In genomic region chr10:30977385-30977784, GRCh38 we compare ENCODE assay signal across 28 cellular contexts. TPM values are rescaled to one million over a fixed set of nuclear protein-coding genes. Genes with fewer than 3 reads are reported as not detected.
DNase-seq lines count a peak whose midpoint lies in the region; ATAC-seq, FAIRE-seq and TF ChIP-seq lines count a peak whose summit lies in the region.
"Had no signal": no experiment of that assay in that cellular context is flagged by ENCODE, and none has a peak within 500 bp of the region (broad histone marks: within the 10 kb centered on the region; RNA-seq: fewer than 3 reads in every experiment).

No MANE protein-coding gene starts in this region.

- WGBS in IMR-90 (ENCODE audit: extremely low coverage in 2 of 2, insufficient read length in 1 of 2), 2 experiments, result no CpG with 5 or more reads among the region's 8 CpGs
- WGBS in K562 (ENCODE audit: insufficient coverage, low coverage, missing lambda C conversion rate), result 5% methylated on average over 8 of the region's 8 CpGs
- WGBS in trophoblast cell (ENCODE audit: extremely low coverage, insufficient coverage, insufficient read length), result no CpG with 5 or more reads among the region's 8 CpGs

- no peaks in the 10 kb centered on the region for H3K9me3 ChIP-seq in IMR-90 (ENCODE audit: control insufficient read depth, insufficient read depth, low read length)
- no peaks in the 10 kb centered on the region for H3K9me3 ChIP-seq in K562 (replicated peaks; ENCODE audit: control insufficient read depth, insufficient read depth, low read depth, low read length)
- no peaks in the 10 kb centered on the region for H3K9me3 ChIP-seq in trophoblast cell (ENCODE audit: insufficient read depth, low read depth, low read length)

- H4K5ac ChIP-seq in IMR-90 (ENCODE audit: low read depth, low read length), result no peak overlapping the region

- H2AFZ ChIP-seq in IMR-90 (replicated peaks; ENCODE audit: low read length, poor library complexity), result no peak overlapping the region
- peak overlapping the region; percentile 8; the same call in 1 of the 2 replicates for H2AFZ ChIP-seq in K562 (ENCODE audit: low read depth, low read length)
- no peak overlapping the region for H2AFZ ChIP-seq in trophoblast cell (ENCODE audit: insufficient read depth, low read length, poor library complexity)

- H2AK9ac ChIP-seq in IMR-90 (replicated peaks; ENCODE audit: low read depth, low read length, poor library complexity), result no peak overlapping the region

- no peak overlapping the region for H2BK20ac ChIP-seq in IMR-90 (ENCODE audit: low read depth, low read length)

- H3K14ac ChIP-seq in IMR-90 (replicated peaks; ENCODE audit: low read depth, low read length) (no peak overlapping the region), trophoblast cell (ENCODE audit: low read length) (no peak overlapping the region)

- H3K4me1 Mint-ChIP-seq in Calu3 (ENCODE audit: low read depth, unreplicated experiment) (peaks cover 36% of the 10 kb centered on the region), MCF 10A (ENCODE audit: insufficient read depth, unreplicated experiment) (peaks cover 25% of the 10 kb centered on the region)
- H3K4me1 Mint-ChIP-seq: CD4-positive, alpha-beta memory T cell had no signal

- dilution Hi-C loops in IMR-90 (cut with HindIII; ENCODE audit: low sequenced_read_pairs, unreplicated experiment), result no loop called here

- no peaks in the 10 kb centered on the region for H3K27me3 Mint-ChIP-seq in Calu3 (ENCODE audit: unreplicated experiment)
- H3K27me3 Mint-ChIP-seq in MCF 10A (ENCODE audit: insufficient read depth, unreplicated experiment), result no peaks in the 10 kb centered on the region
- H3K27me3 Mint-ChIP-seq: CD4-positive, alpha-beta memory T cell had no signal

- TF ChIP-seq EP300 in K562 (IDR thresholded peaks at IDR 0.05; ENCODE audit: low read length), result no peak

- H3K4me3 ChIP-seq in IMR-90 (ENCODE audit: insufficient read depth, low read depth, low read length) (no peak overlapping the region), K562 (no peak overlapping the region), trophoblast cell (ENCODE audit: low read depth, low read length) (no peak overlapping the region)
- H3K4me3 ChIP-seq: BLaER1 treated with 17β-estradiol and CSF1 and Interleukin-3, amounts not matched to agents 10 nM and 100 nM; SJSA1 had no signal

- H3K36me3 ChIP-seq in IMR-90 (ENCODE audit: control insufficient read depth, insufficient read depth, low read length) (no peaks in the 10 kb centered on the region), K562 (ENCODE audit: control insufficient read depth, insufficient read depth, low read length) (no peaks in the 10 kb centered on the region), trophoblast cell (ENCODE audit: control insufficient read depth in 1 of 2, insufficient read depth in 2 of 2, low read length in 2 of 2) (no peaks in the 10 kb centered on the region)
- H3K36me3 ChIP-seq: SJSA1 had no signal

- H3K4me2 ChIP-seq in IMR-90 (ENCODE audit: low read depth, low read length), result no peak overlapping the region
- no peak overlapping the region for H3K4me2 ChIP-seq in K562 (ENCODE audit: insufficient read depth, low read length)
- no peak overlapping the region for H3K4me2 ChIP-seq in trophoblast cell (ENCODE audit: low read length)
- H3K4me2 ChIP-seq: BLaER1 treated with 17β-estradiol and CSF1 and Interleukin-3, amounts not matched to agents 10 nM and 100 nM had no signal

- no peak for TF ChIP-seq POLR2A in IMR-90 (IDR thresholded peaks at IDR 0.05; ENCODE audit: low read depth, low read length)
- no peak for TF ChIP-seq POLR2A in K562 (conservative IDR thresholded peaks at IDR 0.05)

- CTCF ChIA-PET in Calu3 (lab: Charles Lee) (interaction anchor here (1.6 kb wide), 1 partner anchor 14 kb away, joined by 3 read pairs; no protein-coding TSS in a partner anchor), IMR-90 (lab: Yijun Ruan, JAX) (interaction anchor here (0.6 kb wide), 1 partner anchor 278 kb away, joined by 7 read pairs; no protein-coding TSS in a partner anchor), K562 (lab: Yijun Ruan, JAX; ENCODE audit: low intra/inter-chr PET ratio) (no interaction called here), MCF 10A (lab: Yijun Ruan, JAX) (no interaction called here)

- no peak overlapping the region for H2BK5ac ChIP-seq in IMR-90 (ENCODE audit: low read depth, low read length, poor library complexity, severe bottlenecking)
- no peak overlapping the region for H2BK5ac ChIP-seq in trophoblast cell (ENCODE audit: low read depth, low read length, poor library complexity)

- H2BK12ac ChIP-seq in trophoblast cell (ENCODE audit: low read length), result no peak overlapping the region

- BruUV-seq in Calu3 (replicated peaks; lab: Mats Ljungman, UMichigan) (no TSS peak), IMR-90 (replicated peaks; lab: Mats Ljungman, UMichigan) (no TSS peak), K562 (replicated peaks; lab: Mats Ljungman, UMichigan) (no TSS peak), MCF 10A (replicated peaks; lab: Mats Ljungman, UMichigan) (no TSS peak)

- no peaks in the 10 kb centered on the region for H3K36me3 Mint-ChIP-seq in Calu3 (ENCODE audit: insufficient read depth, unreplicated experiment)
- no peaks in the 10 kb centered on the region for H3K36me3 Mint-ChIP-seq in MCF 10A (ENCODE audit: insufficient read depth, unreplicated experiment)

- FAIRE-seq in K562 (lab: Jason Lieb, UNC), result no peak
- FAIRE-seq: GM18507, H54, HepG2 had no signal

- H4K8ac ChIP-seq in IMR-90 (ENCODE audit: low read depth in 2 of 2, low read length in 2 of 2), result 0 out of 4 replicates have a peak overlapping the region, but pooled peaks of 1 of the 2 experiments have one; percentile 13
- no peak overlapping the region for H4K8ac ChIP-seq in trophoblast cell (ENCODE audit: low read depth, low read length)

- H3K23ac ChIP-seq in IMR-90 (ENCODE audit: low read depth, low read length) (no peak overlapping the region), trophoblast cell (ENCODE audit: low read length) (no peak overlapping the region)

- H3K27ac ChIP-seq in IMR-90 (ENCODE audit: insufficient read depth, low read length), result no peak overlapping the region
- H3K27ac ChIP-seq in K562 (ENCODE audit: extremely low read depth, low read depth, low read length), result no peak overlapping the region
- no peak overlapping the region for H3K27ac ChIP-seq in trophoblast cell (ENCODE audit: low read depth, low read length)
- H3K27ac ChIP-seq: BLaER1 treated with 17β-estradiol and CSF1 and Interleukin-3, amounts not matched to agents 10 nM and 100 nM; SJSA1 had no signal

- no peaks in the 10 kb centered on the region for H3K79me2 ChIP-seq in K562 (ENCODE audit: control insufficient read depth, insufficient read depth, low read length)
- H3K79me2 ChIP-seq in trophoblast cell (ENCODE audit: control insufficient read depth, insufficient read depth, low read length, poor library complexity), result no peaks in the 10 kb centered on the region

- H2AK5ac ChIP-seq in IMR-90 (ENCODE audit: low read depth, low read length) (no peak overlapping the region), trophoblast cell (ENCODE audit: low read length) (peak overlapping the region; percentile 46)

- H3K4me1 ChIP-seq in IMR-90 (ENCODE audit: control insufficient read depth, insufficient read depth, low read length), result peaks cover 5% of the 10 kb centered on the region
- no peaks in the 10 kb centered on the region for H3K4me1 ChIP-seq in K562 (replicated peaks in 1 of 2; ENCODE audit: control insufficient read depth in 2 of 2, insufficient read depth in 2 of 2, low read length in 2 of 2)
- peaks cover 0 to 3% of the 10 kb centered on the region in 2 experiments for H3K4me1 ChIP-seq in trophoblast cell (ENCODE audit: control insufficient read depth in 1 of 2, insufficient read depth in 2 of 2, low read length in 2 of 2)
- H3K4me1 ChIP-seq: Caco-2, SJSA1 had no signal

- TF ChIP-seq CTCF in Calu3 (IDR thresholded peaks at IDR 0.05; ENCODE audit: unreplicated experiment), result no peak
- TF ChIP-seq CTCF in IMR-90 (conservative IDR thresholded peaks at IDR 0.05; ENCODE audit: low read depth, low read length), result no peak
- no peak for TF ChIP-seq CTCF in K562 (IDR thresholded peaks at IDR 0.05 in 2 of 3, conservative IDR thresholded peaks at IDR 0.05 in 1 of 3; ENCODE audit: insufficient read depth in 2 of 3, low read depth in 1 of 3, low read length in 3 of 3)
- no peak for TF ChIP-seq CTCF in MCF 10A (IDR thresholded peaks at IDR 0.05; ENCODE audit: unreplicated experiment)

- intact Hi-C loops in Calu3 (cut with micrococcal nuclease; ENCODE audit: unreplicated experiment), result no loop called here
- intact Hi-C loops in IMR-90 (cut with micrococcal nuclease), result no loop called here
- intact Hi-C loops in K562 (cut with micrococcal nuclease), result no loop called here
- intact Hi-C loops in MCF 10A (cut with micrococcal nuclease), result no loop called here

- H3K79me1 ChIP-seq in IMR-90 (ENCODE audit: low read depth in 1 of 2, low read length in 2 of 2) (peaks cover 0 to 14% of the 10 kb centered on the region in 2 experiments; a peak in 2 of 4 replicates), trophoblast cell (ENCODE audit: low read length) (no peaks in the 10 kb centered on the region)

- H2BK15ac ChIP-seq in IMR-90 (ENCODE audit: low read depth, low read length), result no peak overlapping the region

- POLR2A ChIA-PET in IMR-90 (lab: Charles Lee; ENCODE audit: unreplicated experiment), result no interaction called here
- POLR2A ChIA-PET in K562 (lab: Yijun Ruan, JAX), result no interaction called here
- POLR2A ChIA-PET in MCF 10A (lab: Yijun Ruan, JAX), result interaction anchor here (1.4 kb wide), 1 partner anchor 55 kb away, joined by 3 read pairs; the partner anchor contains the start of gene ZNF438

- no peak overlapping the region for H3K56ac ChIP-seq in IMR-90 (ENCODE audit: extremely low read depth, insufficient read depth, low read length)

- no peak overlapping the region for H3K9ac ChIP-seq in IMR-90 (ENCODE audit: low read depth, low read length)
- H3K9ac ChIP-seq in K562 (ENCODE audit: insufficient read depth in 1 of 2, low read depth in 2 of 2, low read length in 2 of 2), result no peak overlapping the region
- H3K9ac ChIP-seq in trophoblast cell (ENCODE audit: low read length), result no peak overlapping the region
- H3K9ac ChIP-seq: BLaER1 treated with 17β-estradiol and CSF1 and Interleukin-3, amounts not matched to agents 10 nM and 100 nM had no signal

- in situ Hi-C loops in IMR-90 (cut with MboI; ENCODE audit: low sequenced_read_pairs) (no loop called here), K562 (cut with MboI) (no loop called here)

- peak overlapping the region; percentile 14 for H3K4me3 Mint-ChIP-seq in Calu3 (ENCODE audit: low read depth, unreplicated experiment)
- no peak overlapping the region for H3K4me3 Mint-ChIP-seq in MCF 10A (ENCODE audit: unreplicated experiment)
- H3K4me3 Mint-ChIP-seq: CD4-positive, alpha-beta memory T cell; HFFc6 had no signal

- TF ChIP-seq RAD21 in IMR-90 (IDR thresholded peaks at IDR 0.05; ENCODE audit: low read length) (no peak), K562 (CRISPR knock-in tag; conservative IDR thresholded peaks at IDR 0.05 in 1 of 2, IDR thresholded peaks at IDR 0.05 in 1 of 2) (no peak)

- no peaks in the 10 kb centered on the region for H4K20me1 ChIP-seq in IMR-90 (ENCODE audit: insufficient read depth, low read length)
- H4K20me1 ChIP-seq in K562 (replicated peaks; ENCODE audit: control insufficient read depth, insufficient read depth, low read length), result no peaks in the 10 kb centered on the region
- H4K20me1 ChIP-seq: BLaER1 treated with 17β-estradiol and CSF1 and Interleukin-3, amounts not matched to agents 10 nM and 100 nM had no signal

- H4K12ac ChIP-seq in trophoblast cell (ENCODE audit: low read depth, low read length), result peak overlapping the region; percentile 43

- H3K9me1 ChIP-seq in IMR-90 (ENCODE audit: insufficient read depth, low read length) (peaks cover 9% of the 10 kb centered on the region; the same call in 1 of the 2 replicates), K562 (ENCODE audit: control insufficient read depth, insufficient read depth, low read length) (no peaks in the 10 kb centered on the region)

- ATAC-seq in IMR-90 (ENCODE audit: low read depth) (no peak), K562 (no peak), GM21786 (IDR thresholded peaks at IDR 0.05; ENCODE audit: unreplicated experiment) (no peak)
- ATAC-seq: HepG2, Panc1 had no signal

- H4K91ac ChIP-seq in IMR-90 (ENCODE audit: insufficient read depth, low read depth, low read length) (no peak overlapping the region; the same call in 1 of the 2 replicates), trophoblast cell (ENCODE audit: low read depth, low read length) (no peak overlapping the region)

- H3K27ac Mint-ChIP-seq in Calu3 (ENCODE audit: unreplicated experiment) (peak overlapping the region; percentile 39), MCF 10A (ENCODE audit: low read depth, unreplicated experiment) (no peak overlapping the region)
- H3K27ac Mint-ChIP-seq: CD4-positive, alpha-beta memory T cell; HFFc6 had no signal

- H3K18ac ChIP-seq in IMR-90 (ENCODE audit: low read depth, low read length) (no peak overlapping the region), trophoblast cell (ENCODE audit: low read length) (no peak overlapping the region)

- no peak overlapping the region for H2BK120ac ChIP-seq in IMR-90 (ENCODE audit: low read depth, low read length)
- peak overlapping the region; percentile 22 for H2BK120ac ChIP-seq in trophoblast cell (ENCODE audit: insufficient read depth, low read length, poor library complexity)

- H3K27me3 ChIP-seq in IMR-90 (ENCODE audit: control insufficient read depth, insufficient read depth, low read length) (no peaks in the 10 kb centered on the region), K562 (ENCODE audit: control insufficient read depth in 2 of 2, insufficient read depth in 2 of 2, low read length in 2 of 2) (no peaks in the 10 kb centered on the region), trophoblast cell (ENCODE audit: insufficient read depth, low read length) (no peaks in the 10 kb centered on the region)
- H3K27me3 ChIP-seq: BLaER1 treated with 17β-estradiol and CSF1 and Interleukin-3, amounts not matched to agents 10 nM and 100 nM; SJSA1 had no signal

- DNase-seq in Calu3, result no peak
- DNase-seq in IMR-90, result peak; percentile 47
- no peak for DNase-seq in K562 (ENCODE audit: extremely low read depth in 1 of 4, low spot score in 3 of 4)
- no peak for DNase-seq in trophoblast cell
- no peak for DNase-seq in MCF 10A (ENCODE audit: unreplicated experiment)
- no peak for DNase-seq in cerebellar nuclear complex (lab: John Stamatoyannopoulos, UW)
- DNase-seq: 8988T; Caco-2; CD4-positive, alpha-beta memory T cell; DMS153; GDM1; HFFc6; KG1; MV-4-11; NCI-H1105 treated with DMSO at 0.1 percent for 48 hours; NCI-H2029 treated with DMSO at 0.1 percent for 48 hours; NCI-H2171; NCI-H345; NCI-H524; NCI-H774; NK-92 treated with Interleukin-12 subunit alpha and Interleukin-12 subunit beta, amount 100 ng/mL, for 24 hours had no signal

- H3K4ac ChIP-seq in IMR-90 (ENCODE audit: low read depth, low read length), result no peak overlapping the region
- H3K4ac ChIP-seq in trophoblast cell (ENCODE audit: low read depth, low read length), result no peak overlapping the region

- H3K9me3 Mint-ChIP-seq in Calu3 (ENCODE audit: low read depth, unreplicated experiment), result peaks cover 7% of the 10 kb centered on the region
- no peaks in the 10 kb centered on the region for H3K9me3 Mint-ChIP-seq in MCF 10A (ENCODE audit: unreplicated experiment)

RNA-seq across cellular contexts. Expression of gene ZNF438, which starts 54.3 kb away (rescaled TPM):
- total RNA-seq in Calu3 (2022), result 4.0 and 4.3 TPM in 2 replicates
- total RNA-seq in IMR-90 (2012; rRNA removed), result 2.8 and 2.9 TPM in 2 replicates
- 1.8 TPM in 2 replicates for polyA plus RNA-seq in IMR-90 (2012; rRNA removed)
- 0.75 and 0.88 TPM in 2 replicates for polyA plus RNA-seq in IMR-90 (2012; cell fraction: cytosol; rRNA removed)
- 1.1 and 4.6 TPM in 2 replicates for polyA plus RNA-seq in IMR-90 (2012; cell fraction: nucleus; rRNA removed; ENCODE audit: low replicate concordance)
- 0.46 and 1.2 TPM in 2 replicates for total RNA-seq in K562 (2011; cell fraction: chromatin; rRNA removed; ENCODE audit: low replicate concordance)
- total RNA-seq in K562 (2011; cell fraction: nucleolus; rRNA removed), result 0.17 and 0.79 TPM in 2 replicates
- total RNA-seq in K562 (2011; cell fraction: nucleoplasm; rRNA removed), result 0.61 and 1.0 TPM in 2 replicates
- total RNA-seq in K562 (2014; rRNA removed), result 0.91 and 1.0 TPM in 2 replicates
- total RNA-seq in K562 (2014; rRNA removed; fragmentation: Illumina TruSeq; extraction: Trizol), result 1.1 and 1.2 TPM in 2 replicates
- total RNA-seq in K562 (2015; rRNA removed; fragmentation: Illumina TruSeq; extraction: Trizol), result 0.98 and 1.3 TPM in 2 replicates
- total RNA-seq in K562 (2021), result 0.91 and 1.2 TPM in 2 replicates
- 0.49 and 0.85 TPM in 2 replicates for polyA plus RNA-seq in K562 (2011; rRNA removed)
- polyA plus RNA-seq in K562 (2011; cell fraction: cytosol; rRNA removed), result 0.28 and 0.51 TPM in 2 replicates
- 0.48 and 0.82 TPM in 2 replicates for polyA plus RNA-seq in K562 (2011; cell fraction: nucleus; rRNA removed)
- polyA plus RNA-seq in K562 (2012), result 0.85 and 1.0 TPM in 2 replicates
- 1.3 and 1.5 TPM in 2 replicates for polyA plus RNA-seq in K562 (2014; fragmentation: Illumina TruSeq; extraction: Trizol)
- 1 to 10 TPM in 1 of 2 experiments, under 1 TPM in 1; 0.45 to 1.0 TPM for polyA plus RNA-seq in K562 (2014; fragmentation: Nextera tagmentation; extraction: Ambion mirVana)
- 0.64 and 2.0 TPM in 2 replicates for polyA plus RNA-seq in K562 (2014; rRNA removed)
- 0.98 and 1.1 TPM in 2 replicates for polyA minus RNA-seq in K562 (2011; rRNA and poly(A)+ RNA removed)
- 0.36 and 0.67 TPM in 2 replicates for polyA minus RNA-seq in K562 (2011; cell fraction: cytosol; rRNA and poly(A)+ RNA removed)
- polyA minus RNA-seq in K562 (2011; cell fraction: nucleus; rRNA and poly(A)+ RNA removed), result 0.40 and 0.67 TPM in 2 replicates
- 1.6 TPM in 2 replicates for polyA plus RNA-seq in trophoblast cell (2013)
- 6.8 and 8.4 TPM in 2 replicates for total RNA-seq in MCF 10A (2022)

Comparison
In these comparisons a context has a peak if more than half of its experiments do, and no peak if none do; other contexts are left out.
1. CTCF ChIA-PET loops: an anchor here in Calu3 (1.6 kb wide) and IMR-90 (0.6 kb wide); none called in K562 and MCF 10A.